16 cellular contexts compared by ENCODE assay signal in genomic region chr12:7375145-7375543, GRCh38.
DNase-seq lines count a peak whose midpoint lies in the region; ATAC-seq, FAIRE-seq and TF ChIP-seq lines count a peak whose summit lies in the region.
"Had no signal": no experiment of that assay in that cellular context is flagged by ENCODE, and none has a peak within 500 bp of the region (broad histone marks: within the 10 kb centered on the region; RNA-seq: fewer than 3 reads in every experiment).

No MANE protein-coding gene starts in this region.

- CTCF ChIA-PET in naive thymus-derived CD4-positive, alpha-beta T cell (lab: Charles Lee): no interaction called here

- no peaks in the 10 kb centered on the region for H3F3A ChIP-seq in neural progenitor cell (ENCODE audit: low read depth)

- H3K27me3 ChIP-seq in bronchial epithelial cell (ENCODE audit: control insufficient read depth, insufficient read depth, low read length) (no peaks in the 10 kb centered on the region), neural progenitor cell (no peaks in the 10 kb centered on the region)
- H3K27me3 ChIP-seq in naive thymus-derived CD4-positive, alpha-beta T cell (ENCODE audit: control insufficient read depth in 2 of 2, insufficient read depth in 2 of 2, low read length in 2 of 2): peaks cover 0 to 5% of the 10 kb centered on the region in 2 donors
- H3K27me3 ChIP-seq: BLaER1 had no signal

- FAIRE-seq in bronchial epithelial cell (lab: Jason Lieb, UNC): peak; percentile 36
- FAIRE-seq: A204.1, D721Med, GM12891, GM19239 had no signal

- H3K27ac Mint-ChIP-seq in HFFc6 (peak overlapping the region; percentile 16; the same call in 1 of the 2 replicates), neural progenitor cell (no peak overlapping the region)
- H3K27ac Mint-ChIP-seq in naive thymus-derived CD4-positive, alpha-beta T cell: no peak overlapping the region
- H3K27ac Mint-ChIP-seq: CD4-positive, CD25-positive, alpha-beta regulatory T cell had no signal

- no peaks in the 10 kb centered on the region for H3K36me3 ChIP-seq in bronchial epithelial cell (ENCODE audit: control insufficient read depth, insufficient read depth, low read length)
- H3K36me3 ChIP-seq in neural progenitor cell: no peaks in the 10 kb centered on the region
- no peaks in the 10 kb centered on the region for H3K36me3 ChIP-seq in naive thymus-derived CD4-positive, alpha-beta T cell (ENCODE audit: control insufficient read depth in 2 of 3, insufficient read depth in 3 of 3, low read length in 3 of 3)
- H3K36me3 ChIP-seq: BLaER1 had no signal

- H3K27ac ChIP-seq in neural progenitor cell: no peak overlapping the region
- no peak overlapping the region for H3K27ac ChIP-seq in naive thymus-derived CD4-positive, alpha-beta T cell (ENCODE audit: low read depth, low read length)
- H3K27ac ChIP-seq: BLaER1 had no signal

- DNase-seq in HFFc6 (no peak), LNCaP clone FGC (ENCODE audit: low read depth) (peak; percentile 76), bronchial epithelial cell (ENCODE audit: low read depth) (no peak), neural progenitor cell (ENCODE audit: low spot score) (no peak), GM19238 (ENCODE audit: insufficient read length, low spot score) (no peak)
- no peak for DNase-seq in activated CD4-positive, CD25-positive, alpha-beta regulatory T cell treated with anti-CD3 and anti-CD28 coated beads, Interleukin-2, amount 50 U/mL, for 72 hours
- no peak for DNase-seq in naive thymus-derived CD4-positive, alpha-beta T cell
- DNase-seq: NCI-H1048, NCI-H2081, NCI-H2227 treated with DMSO at 0.1 percent for 48 hours had no signal

- H3K9me3 Mint-ChIP-seq in HFFc6: no peaks in the 10 kb centered on the region
- H3K9me3 Mint-ChIP-seq in neural progenitor cell: no peaks in the 10 kb centered on the region
- H3K9me3 Mint-ChIP-seq in naive thymus-derived CD4-positive, alpha-beta T cell: peaks cover 0 to 9% (median 0%) of the 10 kb centered on the region in 11 donors

- no peaks in the 10 kb centered on the region for H3K9me3 ChIP-seq in neural progenitor cell (ENCODE audit: low read depth)
- no peaks in the 10 kb centered on the region for H3K9me3 ChIP-seq in naive thymus-derived CD4-positive, alpha-beta T cell (ENCODE audit: control insufficient read depth in 2 of 3, low read length in 3 of 3)
- H3K9me3 ChIP-seq: BLaER1 had no signal

- H3K79me2 ChIP-seq in neural progenitor cell (ENCODE audit: low read depth): no peaks in the 10 kb centered on the region

- no peak for ATAC-seq in naive thymus-derived CD4-positive, alpha-beta T cell

- intact Hi-C loops in naive thymus-derived CD4-positive, alpha-beta T cell (cut with micrococcal nuclease): no loop called here

- H3K9ac ChIP-seq in neural progenitor cell: no peak overlapping the region
- H3K9ac ChIP-seq: BLaER1 had no signal

- no peak overlapping the region for H3K4me2 ChIP-seq in neural progenitor cell
- H3K4me2 ChIP-seq: BLaER1 had no signal

- no peak overlapping the region for H3K4me3 ChIP-seq in LNCaP clone FGC (ENCODE audit: low read depth, low read length)
- no peak overlapping the region for H3K4me3 ChIP-seq in bronchial epithelial cell (ENCODE audit: low read depth, low read length)
- H3K4me3 ChIP-seq in neural progenitor cell: no peak overlapping the region
- H3K4me3 ChIP-seq in naive thymus-derived CD4-positive, alpha-beta T cell (ENCODE audit: low read length): no peak overlapping the region
- H3K4me3 ChIP-seq: BLaER1 had no signal

- POLR2A ChIA-PET in naive thymus-derived CD4-positive, alpha-beta T cell (lab: Charles Lee): no interaction called here

- H3K4me1 Mint-ChIP-seq in HFFc6 (ENCODE audit: low read depth): peaks cover 11% of the 10 kb centered on the region
- no peaks in the 10 kb centered on the region for H3K4me1 Mint-ChIP-seq in neural progenitor cell
- H3K4me1 Mint-ChIP-seq in naive thymus-derived CD4-positive, alpha-beta T cell: peaks cover 0 to 3% (median 0%) of the 10 kb centered on the region in 7 donors
- H3K4me1 Mint-ChIP-seq: CD4-positive, CD25-positive, alpha-beta regulatory T cell had no signal

- no peaks in the 10 kb centered on the region for H4K20me1 ChIP-seq in neural progenitor cell (ENCODE audit: low read depth)
- H4K20me1 ChIP-seq: BLaER1 had no signal

- H3K27me3 Mint-ChIP-seq in HFFc6 (ENCODE audit: insufficient read depth): no peaks in the 10 kb centered on the region
- no peaks in the 10 kb centered on the region for H3K27me3 Mint-ChIP-seq in neural progenitor cell (ENCODE audit: insufficient read depth, low read depth)
- H3K27me3 Mint-ChIP-seq in naive thymus-derived CD4-positive, alpha-beta T cell: peaks cover 16 to 29% (median 22%) of the 10 kb centered on the region in 5 donors

- H3K4me1 ChIP-seq in neural progenitor cell: no peaks in the 10 kb centered on the region
- H3K4me1 ChIP-seq in naive thymus-derived CD4-positive, alpha-beta T cell (ENCODE audit: control insufficient read depth in 2 of 2, insufficient read depth in 2 of 2, low read length in 2 of 2): no peaks in the 10 kb centered on the region

- no peak overlapping the region for H3K4me3 Mint-ChIP-seq in HFFc6
- no peak overlapping the region for H3K4me3 Mint-ChIP-seq in neural progenitor cell
- no peak overlapping the region for H3K4me3 Mint-ChIP-seq in naive thymus-derived CD4-positive, alpha-beta T cell
- H3K4me3 Mint-ChIP-seq: CD4-positive, CD25-positive, alpha-beta regulatory T cell had no signal

- no peak for TF ChIP-seq CTCF in HFFc6 (IDR thresholded peaks at IDR 0.05)
- no peak for TF ChIP-seq CTCF in LNCaP clone FGC (IDR thresholded peaks at IDR 0.05; ENCODE audit: control insufficient read depth, extremely low read depth, insufficient read depth)
- no peak for TF ChIP-seq CTCF in bronchial epithelial cell (IDR thresholded peaks at IDR 0.05; ENCODE audit: insufficient read depth, low read length, severe bottlenecking)
- no peak for TF ChIP-seq CTCF in neural progenitor cell (IDR thresholded peaks at IDR 0.05)

- peak overlapping the region; percentile 9 for H2AFZ ChIP-seq in neural progenitor cell (replicated peaks)

- H3K36me3 Mint-ChIP-seq in HFFc6 (ENCODE audit: low read depth) (no peaks in the 10 kb centered on the region; the same call in 1 of the 2 replicates), neural progenitor cell (no peaks in the 10 kb centered on the region)
- H3K36me3 Mint-ChIP-seq in naive thymus-derived CD4-positive, alpha-beta T cell: no peaks in the 10 kb centered on the region
- H3K36me3 Mint-ChIP-seq: CD4-positive, CD25-positive, alpha-beta regulatory T cell had no signal
